Comparison of ENCODE assay signal across 8 cellular contexts in genomic region chr16:28321700-28322411, GRCh38. TPM values are rescaled to one million over a fixed set of nuclear protein-coding genes. Genes with fewer than 3 reads are reported as not detected.
DNase-seq lines count a peak whose midpoint lies in the region; ATAC-seq and TF ChIP-seq lines count a peak whose summit lies in the region.

No MANE protein-coding gene starts in this region.

- H3K36me3 Mint-ChIP-seq in T-helper 17 cell (ENCODE audit: low read depth): no peaks in the 10 kb centered on the region
- H3K36me3 Mint-ChIP-seq in naive thymus-derived CD4-positive, alpha-beta T cell: peaks cover 0 to 20% (median 9%) of the 10 kb centered on the region in 5 donors

- no peak overlapping the region for H3K27ac ChIP-seq in naive thymus-derived CD4-positive, alpha-beta T cell (ENCODE audit: low read depth, low read length)

- no peak overlapping the region for H3K4me3 ChIP-seq in choroid plexus epithelial cell (ENCODE audit: low read depth, low read length)
- no peak overlapping the region for H3K4me3 ChIP-seq in naive thymus-derived CD4-positive, alpha-beta T cell (ENCODE audit: low read length)

- CTCF ChIA-PET in naive thymus-derived CD4-positive, alpha-beta T cell (lab: Charles Lee): interaction anchor here (1.0 to 1.5 kb wide), 6 partner anchors 12 to 150 kb away, joined by 3 to 9 read pairs (median 6); no protein-coding TSS in a partner anchor

- in situ Hi-C loops in ACHN (cut with HindIII; ENCODE audit: low pct_ligation_motif_present, low pct_unique_long_range_greater_than_20kb, low sequenced_read_pairs): no loop called here

- peak; percentile 89 for TF ChIP-seq CTCF in choroid plexus epithelial cell (conservative IDR thresholded peaks at IDR 0.05; ENCODE audit: low read depth, low read length)

- no peak overlapping the region for H3K27ac Mint-ChIP-seq in T-helper 17 cell
- H3K27ac Mint-ChIP-seq in naive thymus-derived CD4-positive, alpha-beta T cell: no peak overlapping the region

- H3K27me3 ChIP-seq in naive thymus-derived CD4-positive, alpha-beta T cell (ENCODE audit: control insufficient read depth in 2 of 2, insufficient read depth in 2 of 2, low read length in 2 of 2): no peaks in the 10 kb centered on the region

- H3K9me3 ChIP-seq in T-helper 17 cell (ENCODE audit: control insufficient read depth, low read length, poor library complexity, severe bottlenecking): no peaks in the 10 kb centered on the region
- H3K9me3 ChIP-seq in naive thymus-derived CD4-positive, alpha-beta T cell (ENCODE audit: control insufficient read depth in 2 of 3, low read length in 3 of 3): no peaks in the 10 kb centered on the region

- peak; percentile 62 for ATAC-seq in T-helper 17 cell
- peak; percentile 59 for ATAC-seq in naive thymus-derived CD4-positive, alpha-beta T cell
- ATAC-seq in HG02870 (IDR thresholded peaks at IDR 0.05; ENCODE audit: unreplicated experiment): no peak
- ATAC-seq in GM21423 (IDR thresholded peaks at IDR 0.05; ENCODE audit: unreplicated experiment): no peak

- intact Hi-C loops in naive thymus-derived CD4-positive, alpha-beta T cell (cut with micrococcal nuclease): no loop called here

- peaks cover 15% of the 10 kb centered on the region for H3K4me1 Mint-ChIP-seq in T-helper 17 cell
- peaks cover 5 to 12% (median 9%) of the 10 kb centered on the region in 7 donors for H3K4me1 Mint-ChIP-seq in naive thymus-derived CD4-positive, alpha-beta T cell

- peaks cover 0 to 46% (median 12%) of the 10 kb centered on the region in 3 experiments for H3K36me3 ChIP-seq in naive thymus-derived CD4-positive, alpha-beta T cell (ENCODE audit: control insufficient read depth in 2 of 3, insufficient read depth in 3 of 3, low read length in 3 of 3)

- POLR2A ChIA-PET in naive thymus-derived CD4-positive, alpha-beta T cell (lab: Charles Lee): interaction anchor here (0.5 to 1.6 kb wide), 9 partner anchors 9 to 302 kb away, joined by 3 to 4 read pairs (median 3); no protein-coding TSS in a partner anchor

- H3K4me3 Mint-ChIP-seq in T-helper 17 cell: no peak overlapping the region
- no peak overlapping the region for H3K4me3 Mint-ChIP-seq in naive thymus-derived CD4-positive, alpha-beta T cell

- peak; percentile 51 for DNase-seq in ACHN
- DNase-seq in GM19238 (ENCODE audit: insufficient read length, low spot score): peak; percentile 55
- no peak for DNase-seq in T-helper 17 cell
- peak; percentile 44 for DNase-seq in choroid plexus epithelial cell (ENCODE audit: low read depth)
- DNase-seq in naive thymus-derived CD4-positive, alpha-beta T cell: peak in 4 of 9 donors; percentile 24 to 64 (median 40)
- DNase-seq in occipital lobe (lab: John Stamatoyannopoulos, UW): no peak

- peaks cover 7 to 8% of the 10 kb centered on the region in 2 donors for H3K4me1 ChIP-seq in naive thymus-derived CD4-positive, alpha-beta T cell (ENCODE audit: control insufficient read depth in 2 of 2, insufficient read depth in 2 of 2, low read length in 2 of 2)

- H3K9me3 Mint-ChIP-seq in naive thymus-derived CD4-positive, alpha-beta T cell: no peaks in the 10 kb centered on the region

- H3K27me3 Mint-ChIP-seq in T-helper 17 cell: no peaks in the 10 kb centered on the region
- no peaks in the 10 kb centered on the region for H3K27me3 Mint-ChIP-seq in naive thymus-derived CD4-positive, alpha-beta T cell

RNA-seq across cellular contexts. Expression of gene SBK1, which starts 29.5 kb away (rescaled TPM):
- 10 to 100 TPM; 14.7 to 17.7 TPM for total RNA-seq in T-helper 17 cell
- total RNA-seq in naive thymus-derived CD4-positive, alpha-beta T cell: 10 to 100 TPM in 4 of 5 experiments, 1 to 10 TPM in 1; 6.0 to 19.9 (median 17.9) TPM
- 10 to 100 TPM in 1 of 2 donors, 1 to 10 TPM in 1; 4.2 to 10.0 TPM for polyA plus RNA-seq in naive thymus-derived CD4-positive, alpha-beta T cell
- total RNA-seq in occipital lobe: 19.5 TPM

RNA-seq across cellular contexts. Expression of gene NPIPB6, which starts 41.5 kb away (rescaled TPM):
- total RNA-seq in T-helper 17 cell (1 to 10 TPM; 3.2 to 5.9 TPM), occipital lobe (not detected)
- 1 to 10 TPM; 2.5 to 7.3 (median 5.6) TPM for total RNA-seq in naive thymus-derived CD4-positive, alpha-beta T cell
- polyA plus RNA-seq in naive thymus-derived CD4-positive, alpha-beta T cell: not detected

Comparison
In these comparisons a context has a peak if more than half of its experiments do, and no peak if none do; other contexts are left out.
1. DNase-seq: peak in ACHN (single experiment), GM19238 (single experiment) and choroid plexus epithelial cell (single experiment); none in T-helper 17 cell (0 of 3) and occipital lobe (single experiment).
2. ATAC-seq: peak in T-helper 17 cell (single experiment) and naive thymus-derived CD4-positive, alpha-beta T cell (single experiment); none in HG02870 (single experiment) and GM21423 (single experiment).